Comparison of ENCODE assay signal across 10 cellular contexts in the genomic region with DNA sequence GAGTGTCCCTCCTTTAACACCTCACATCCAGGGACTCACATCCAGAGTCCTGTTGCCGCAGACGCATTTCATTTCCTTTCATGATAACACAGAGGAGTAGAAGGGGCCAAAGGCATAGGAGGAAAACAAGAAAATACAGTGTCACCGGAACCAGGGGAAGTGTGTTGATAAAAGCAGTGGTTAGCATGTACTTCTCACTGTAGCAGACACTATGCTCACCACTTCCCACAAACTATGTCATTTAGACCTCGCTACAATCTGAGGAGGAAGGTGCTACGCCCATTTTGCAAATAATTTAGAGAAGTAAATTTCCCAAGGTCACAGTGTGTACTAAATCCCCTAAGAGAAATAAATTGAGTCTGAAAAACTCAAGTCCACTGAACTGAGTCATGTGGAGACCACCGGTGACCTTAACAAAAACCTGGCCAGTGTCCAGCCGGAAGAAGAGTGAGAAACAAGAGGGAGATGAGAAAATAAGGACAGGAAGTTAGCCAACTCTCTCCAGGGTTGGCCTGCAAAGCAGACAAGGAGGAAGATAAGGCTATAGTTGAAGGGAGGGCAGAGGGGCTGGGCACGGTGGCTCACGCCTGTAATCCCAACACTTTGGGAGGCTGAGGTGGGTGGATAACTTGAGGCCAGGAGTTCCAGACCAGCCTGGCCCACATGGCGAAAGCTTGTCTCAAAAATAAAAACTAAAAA. TPM values are rescaled to one million over a fixed set of nuclear protein-coding genes. Genes with fewer than 3 reads are reported as not detected.
DNase-seq lines count a peak whose midpoint lies in the region; ATAC-seq, FAIRE-seq and TF ChIP-seq lines count a peak whose summit lies in the region.
"Had no signal": no experiment of that assay in that cellular context is flagged by ENCODE, and none has a peak within 500 bp of the region (broad histone marks: within the 10 kb centered on the region; RNA-seq: fewer than 3 reads in every experiment).

No MANE protein-coding gene starts in this region.

- no peak for TF ChIP-seq POLR2A in breast epithelium (IDR thresholded peaks at IDR 0.05)
- no peak for TF ChIP-seq POLR2A in adrenal gland (IDR thresholded peaks at IDR 0.05)

- peaks cover 7% of the 10 kb centered on the region for H3K27me3 Mint-ChIP-seq in MCF 10A (ENCODE audit: insufficient read depth, unreplicated experiment)

- H3K4me1 ChIP-seq in breast epithelium (no peaks in the 10 kb centered on the region), adrenal gland (replicated peaks in 1 of 2) (peaks cover 0 to 39% of the 10 kb centered on the region in 2 donors), pancreas (peaks cover 0 to 6% (median 0%) of the 10 kb centered on the region in 3 donors), smooth muscle cell (ENCODE audit: low read depth) (peaks cover 3% of the 10 kb centered on the region)

- DNase-seq in breast epithelium (ENCODE audit: low spot score in 2 of 2) (no peak), MCF 10A (ENCODE audit: unreplicated experiment) (no peak), adrenal gland (peak; percentile 39 to 76 (median 61)), pancreas (peak in 1 of 6 donors; percentile 43), D341Med (ENCODE audit: low spot score) (no peak), NCI-H446 (lab: John Stamatoyannopoulos, UW) (no peak), smooth muscle cell (lab: John Stamatoyannopoulos, UW; ENCODE audit: unreplicated experiment) (no peak)

- H3K36me3 ChIP-seq in breast epithelium (no peaks in the 10 kb centered on the region), adrenal gland (replicated peaks in 1 of 2) (no peaks in the 10 kb centered on the region), pancreas (no peaks in the 10 kb centered on the region), smooth muscle cell (ENCODE audit: low read depth) (no peaks in the 10 kb centered on the region)

- no peak overlapping the region for H3K4me3 ChIP-seq in breast epithelium
- H3K4me3 ChIP-seq in adrenal gland = no peak overlapping the region
- no peak overlapping the region for H3K4me3 ChIP-seq in pancreas
- H3K4me3 ChIP-seq in smooth muscle cell = no peak overlapping the region

- H3K27me3 ChIP-seq in breast epithelium (no peaks in the 10 kb centered on the region), adrenal gland (no peaks in the 10 kb centered on the region), pancreas (no peaks in the 10 kb centered on the region), smooth muscle cell (ENCODE audit: low read depth) (no peaks in the 10 kb centered on the region)

- no peak overlapping the region for H2AFZ ChIP-seq in smooth muscle cell (ENCODE audit: low read depth)

- no peak overlapping the region for H3K27ac Mint-ChIP-seq in MCF 10A (ENCODE audit: low read depth, unreplicated experiment)

- TF ChIP-seq CTCF in breast epithelium (IDR thresholded peaks at IDR 0.05) (no peak), MCF 10A (IDR thresholded peaks at IDR 0.05; ENCODE audit: unreplicated experiment) (no peak), adrenal gland (IDR thresholded peaks at IDR 0.05) (no peak), pancreas (IDR thresholded peaks at IDR 0.05) (no peak), smooth muscle cell (IDR thresholded peaks at IDR 0.05; ENCODE audit: borderline replicate concordance, insufficient read depth, poor library complexity, severe bottlenecking) (no peak)

- H3K79me2 ChIP-seq in smooth muscle cell (ENCODE audit: low read depth) = no peaks in the 10 kb centered on the region

- H3K9ac ChIP-seq in smooth muscle cell (ENCODE audit: low read depth) = no peak overlapping the region

- H3K4me2 ChIP-seq in smooth muscle cell = no peak overlapping the region

- POLR2A ChIA-PET in MCF 10A (lab: Yijun Ruan, JAX) = interaction anchor here (1.0 kb wide), 1 partner anchor 13 kb away, joined by 3 read pairs; no protein-coding TSS in a partner anchor

- intact Hi-C loops in breast epithelium (cut with DNase I; ENCODE audit: low total_unique reads) = no loop called here
- intact Hi-C loops in MCF 10A (cut with micrococcal nuclease) = no loop called here
- intact Hi-C loops in adrenal gland (cut with DNase I) = no loop called here
- intact Hi-C loops in pancreas (cut with DNase I) = no loop called here

- no peaks in the 10 kb centered on the region for H3K36me3 Mint-ChIP-seq in MCF 10A (ENCODE audit: insufficient read depth, unreplicated experiment)

- BruUV-seq in MCF 10A (replicated peaks; lab: Mats Ljungman, UMichigan) = no TSS peak

- no peak overlapping the region for H3K4me3 Mint-ChIP-seq in MCF 10A (ENCODE audit: unreplicated experiment)

- 59 to 66% (median 61%) methylated on average over 10 of the region's 10 CpGs for WGBS in adrenal gland, 4 donors
- WGBS in pancreas, 2 donors = 84 to 85% methylated on average over 10 of the region's 10 CpGs
- WGBS in smooth muscle cell (ENCODE audit: low lambda C conversion rate) = 70% methylated on average over 10 of the region's 10 CpGs

- FAIRE-seq in pancreas (lab: Jason Lieb, UNC) = no peak
- FAIRE-seq: keratinocyte, TTC549 had no signal

- ATAC-seq in HG03354 (IDR thresholded peaks at IDR 0.05; ENCODE audit: poor library complexity, severe bottlenecking, unreplicated experiment) (peak; percentile 69), pancreas (peak in 3 of 4 donors; percentile 49 to 81 (median 76))

- H3K9me3 ChIP-seq in breast epithelium (no peaks in the 10 kb centered on the region), adrenal gland (replicated peaks in 1 of 3) (no peaks in the 10 kb centered on the region), pancreas (no peaks in the 10 kb centered on the region), smooth muscle cell (replicated peaks; ENCODE audit: low read depth) (no peaks in the 10 kb centered on the region)

- CTCF ChIA-PET in MCF 10A (lab: Yijun Ruan, JAX) = no interaction called here

- no peaks in the 10 kb centered on the region for H3F3A ChIP-seq in smooth muscle cell (ENCODE audit: low read depth)

- no peaks in the 10 kb centered on the region for H3K9me3 Mint-ChIP-seq in MCF 10A (ENCODE audit: unreplicated experiment)

- H4K20me1 ChIP-seq in smooth muscle cell (ENCODE audit: low read depth) = no peaks in the 10 kb centered on the region

- H3K4me1 Mint-ChIP-seq in MCF 10A (ENCODE audit: insufficient read depth, unreplicated experiment) = no peaks in the 10 kb centered on the region

- H3K27ac ChIP-seq in breast epithelium (peak overlapping the region; percentile 74 to 82), adrenal gland (peak overlapping the region in 2 of 5 donors; percentile 60 to 78), pancreas (peak overlapping the region in 2 of 4 donors; percentile 25 to 41), smooth muscle cell (ENCODE audit: low read depth) (no peak overlapping the region)

RNA-seq across cellular contexts. Expression of gene TMCC3, which starts 25.8 kb away (rescaled TPM):
- total RNA-seq in breast epithelium = 10 to 100 TPM in 1 of 3 donors, 1 to 10 TPM in 2; 8.3 to 17.0 (median 8.9) TPM
- total RNA-seq in MCF 10A (2022) = 1.9 and 7.0 TPM in 2 replicates
- 10 to 100 TPM in 1 of 8 donors, 1 to 10 TPM in 7; 2.4 to 13.4 (median 6.7) TPM for total RNA-seq in adrenal gland
- polyA plus RNA-seq in adrenal gland = 1 to 10 TPM; 1.2 to 9.3 (median 2.2) TPM
- 1 to 10 TPM; 1.2 to 6.9 (median 2.3) TPM for total RNA-seq in pancreas
- 1 to 10 TPM; 1.0 to 3.5 TPM for polyA plus RNA-seq in pancreas
- total RNA-seq in smooth muscle cell = 10.3 and 11.2 TPM in 2 replicates
- 4.4 and 7.0 TPM in 2 replicates for polyA plus RNA-seq in smooth muscle cell

Comparison
In these comparisons a context has a peak if more than half of its experiments do, and no peak if none do; other contexts are left out.
1. DNase-seq: peak in adrenal gland (7 of 7); none in breast epithelium (0 of 2), MCF 10A (single experiment), D341Med (single experiment), NCI-H446 (0 of 2) and smooth muscle cell (single experiment).